13 cellular contexts compared by ENCODE assay signal in the genomic region with DNA sequence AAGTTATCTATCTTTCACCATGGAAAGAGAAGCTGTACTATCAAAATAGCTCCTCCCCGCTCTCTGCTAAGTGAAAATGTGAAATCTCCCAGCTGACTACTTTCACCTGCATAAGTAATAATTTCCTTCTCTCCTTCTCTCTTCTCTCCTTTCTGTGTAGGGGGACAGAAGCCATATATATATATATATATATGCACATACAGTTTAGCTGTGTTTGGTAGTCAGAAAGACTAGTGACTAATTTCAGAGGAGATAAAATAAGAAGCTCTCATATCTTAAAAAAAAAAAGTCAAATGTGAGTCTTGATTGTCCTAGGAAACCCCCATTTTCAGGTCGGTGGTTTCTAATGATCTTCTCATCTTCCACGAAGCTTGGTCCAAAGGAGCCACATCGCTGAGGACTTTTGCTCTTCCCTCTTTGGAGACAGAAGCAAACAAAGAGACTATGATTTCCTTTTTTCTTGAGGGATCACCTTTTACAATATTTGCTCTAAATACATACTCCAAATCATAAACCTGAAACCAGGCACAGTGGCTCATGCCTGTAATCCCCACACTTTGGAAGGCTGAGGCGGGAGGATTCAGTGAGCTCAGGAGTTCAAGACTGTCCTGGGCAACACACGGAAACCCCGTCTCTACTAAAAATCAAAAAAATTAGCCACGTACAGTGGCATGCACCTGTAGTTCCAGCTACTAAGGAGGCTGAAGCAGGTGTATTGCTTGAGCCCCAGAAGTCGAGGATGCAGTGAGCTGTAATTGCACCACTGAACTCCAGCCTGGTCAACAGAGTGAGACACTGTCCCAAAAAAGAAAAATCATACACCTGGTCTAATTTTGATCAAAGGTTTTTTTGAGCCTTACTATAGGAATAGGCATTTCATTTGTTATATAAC. TPM values are rescaled to one million over a fixed set of nuclear protein-coding genes. Genes with fewer than 3 reads are reported as not detected.
A peak's percentile ranks its signal among the peaks of the same experiment; 100 is the strongest.
DNase-seq lines count a peak whose midpoint lies in the region; ATAC-seq, FAIRE-seq and TF ChIP-seq lines count a peak whose summit lies in the region.
"Had no signal": no experiment of that assay in that cellular context is flagged by ENCODE, and none has a peak within 500 bp of the region (broad histone marks: within the 10 kb centered on the region; RNA-seq: fewer than 3 reads in every experiment).

No MANE protein-coding gene starts in this region.

- no peak for ATAC-seq in GM19035 (IDR thresholded peaks at IDR 0.05; ENCODE audit: unreplicated experiment)
- no peak for ATAC-seq in WTC11

- no peak overlapping the region for H3K27ac Mint-ChIP-seq in WTC11

- no peaks in the 10 kb centered on the region for H3K9me3 Mint-ChIP-seq in WTC11

- no peak overlapping the region for H3K4me3 Mint-ChIP-seq in WTC11

- no peaks in the 10 kb centered on the region for H3K9me3 ChIP-seq in BLaER1 treated with 17β-estradiol and CSF1 and Interleukin-3, amounts not matched to agents 10 nM and 100 nM (replicated peaks in 1 of 11)
- H3K9me3 ChIP-seq in OCI-LY3 (ENCODE audit: insufficient read depth, low read length) = no peaks in the 10 kb centered on the region; the same call in 1 of the 2 replicates
- H3K9me3 ChIP-seq in hepatocyte (ENCODE audit: low read depth) = no peaks in the 10 kb centered on the region
- H3K9me3 ChIP-seq in small intestine (ENCODE audit: control insufficient read depth, low read depth) = no peaks in the 10 kb centered on the region
- H3K9me3 ChIP-seq: tibial nerve had no signal

- POLR2A ChIA-PET in WTC11 (lab: Charles Lee) = interaction anchor here (1.0 kb wide), 1 partner anchor 19 kb away, joined by 3 read pairs; no protein-coding TSS in a partner anchor

- peak overlapping the region in 7 of 11 experiments; percentile 0 to 45 (median 32); a peak in 7 of 22 replicates for H3K4me2 ChIP-seq in BLaER1 treated with 17β-estradiol and CSF1 and Interleukin-3, amounts not matched to agents 10 nM and 100 nM
- H3K4me2 ChIP-seq in OCI-LY3 (ENCODE audit: low read length) (peak overlapping the region; percentile 69), hepatocyte (no peak overlapping the region)

- no peak for FAIRE-seq in small intestine (lab: Jason Lieb, UNC)

- 0 out of 2 replicates have a peak overlapping the region, but pooled peaks have one; percentile 76 for H2AFZ ChIP-seq in OCI-LY3 (ENCODE audit: low read depth, low read length)
- H2AFZ ChIP-seq in hepatocyte = no peak overlapping the region

- 83% methylated on average over 9 of the region's 9 CpGs for WGBS in hepatocyte (ENCODE audit: low lambda C conversion rate, missing lambda C conversion rate)
- WGBS in small intestine, 3 donors = 65 to 68% (median 66%) methylated on average over 9 of the region's 9 CpGs

- no peak overlapping the region for H3K27ac ChIP-seq in BLaER1 treated with 17β-estradiol and CSF1 and Interleukin-3, amounts not matched to agents 10 nM and 100 nM
- H3K27ac ChIP-seq in OCI-LY3 (ENCODE audit: low read length) = peak overlapping the region; percentile 12; the same call in 1 of the 2 replicates
- peak overlapping the region; percentile 2 for H3K27ac ChIP-seq in hepatocyte
- H3K27ac ChIP-seq in small intestine (ENCODE audit: low read depth in 1 of 2, low read length in 1 of 2) = no peak overlapping the region

- H4K20me1 ChIP-seq in BLaER1 treated with 17β-estradiol and CSF1 and Interleukin-3, amounts not matched to agents 10 nM and 100 nM = no peaks in the 10 kb centered on the region
- no peaks in the 10 kb centered on the region for H4K20me1 ChIP-seq in OCI-LY3 (ENCODE audit: insufficient read depth, low read length)
- H4K20me1 ChIP-seq in hepatocyte (ENCODE audit: insufficient read depth, poor library complexity, severe bottlenecking) = no peaks in the 10 kb centered on the region

- H3K36me3 ChIP-seq in BLaER1 treated with 17β-estradiol and CSF1 and Interleukin-3, amounts not matched to agents 10 nM and 100 nM = no peaks in the 10 kb centered on the region
- no peaks in the 10 kb centered on the region for H3K36me3 ChIP-seq in OCI-LY3 (replicated peaks; ENCODE audit: low read depth, low read length)
- no peaks in the 10 kb centered on the region for H3K36me3 ChIP-seq in hepatocyte (replicated peaks; ENCODE audit: insufficient read depth, low read depth)
- H3K36me3 ChIP-seq in small intestine (ENCODE audit: control insufficient read depth in 2 of 2, insufficient read depth in 2 of 2, low read length in 2 of 2) = no peaks in the 10 kb centered on the region
- H3K36me3 ChIP-seq: tibial nerve had no signal

- peaks cover 35 to 71% (median 52%) of the 10 kb centered on the region in 10 experiments for H3K4me1 ChIP-seq in BLaER1 treated with 17β-estradiol and CSF1 and Interleukin-3, amounts not matched to agents 10 nM and 100 nM
- peaks cover 44% of the 10 kb centered on the region for H3K4me1 ChIP-seq in OCI-LY3 (ENCODE audit: low read length)
- peaks cover 7% of the 10 kb centered on the region for H3K4me1 ChIP-seq in hepatocyte (ENCODE audit: insufficient read depth)
- H3K4me1 ChIP-seq in small intestine (ENCODE audit: control insufficient read depth in 2 of 2, insufficient read depth in 1 of 2, low read depth in 1 of 2, low read length in 1 of 2) = no peaks in the 10 kb centered on the region

- H3K4me1 Mint-ChIP-seq in WTC11 = peaks cover 6% of the 10 kb centered on the region

- TF ChIP-seq CTCF in OCI-LY3 (IDR thresholded peaks at IDR 0.05; ENCODE audit: low read depth, low read length) (no peak), hepatocyte (IDR thresholded peaks at IDR 0.05; ENCODE audit: poor library complexity) (no peak), WTC11 (IDR thresholded peaks at IDR 0.05) (no peak)

- no peak overlapping the region for H3K4me3 ChIP-seq in BLaER1 treated with 17β-estradiol and CSF1 and Interleukin-3, amounts not matched to agents 10 nM and 100 nM
- H3K4me3 ChIP-seq in GM08714 (ENCODE audit: low read length) (peak overlapping the region; percentile 16; the same call in 1 of the 2 replicates), OCI-LY3 (ENCODE audit: low read length) (peak overlapping the region; percentile 54), hepatocyte (no peak overlapping the region), small intestine (ENCODE audit: low read depth in 1 of 2, low read length in 2 of 2) (no peak overlapping the region)
- H3K4me3 ChIP-seq: tibial nerve had no signal

- DNase-seq in hepatocyte (ENCODE audit: low spot score) = no peak
- no peak for DNase-seq in small intestine
- DNase-seq in WTC11 (ENCODE audit: low spot score) = no peak
- no peak for DNase-seq in NCI-H82 treated with DMSO at 0.1 percent for 48 hours (lab: John Stamatoyannopoulos, UW; ENCODE audit: unreplicated experiment)
- DNase-seq: activated CD8-positive, alpha-beta memory T cell treated with anti-CD3 and anti-CD28 coated beads, Interleukin-2, amount 50 U/mL, for 48 hours; C1 segment of cervical spinal cord; HCEC 1CT; stimulated activated CD4-positive, alpha-beta T cell treated with anti-CD3 and anti-CD28 coated beads, Interleukin-4, amount 100 ng/mL, for 1 hour had no signal

- peaks cover 0 to 5% (median 0%) of the 10 kb centered on the region in 11 experiments; a peak in 2 of 22 replicates for H3K27me3 ChIP-seq in BLaER1 treated with 17β-estradiol and CSF1 and Interleukin-3, amounts not matched to agents 10 nM and 100 nM
- H3K27me3 ChIP-seq in OCI-LY3 (ENCODE audit: low read depth, low read length) = no peaks in the 10 kb centered on the region
- H3K27me3 ChIP-seq in hepatocyte = no peaks in the 10 kb centered on the region
- no peaks in the 10 kb centered on the region for H3K27me3 ChIP-seq in small intestine (ENCODE audit: control insufficient read depth in 2 of 2, insufficient read depth in 2 of 2, low read length in 2 of 2)
- H3K27me3 ChIP-seq: tibial nerve had no signal

- H3K27me3 Mint-ChIP-seq in WTC11 (ENCODE audit: low read depth) = no peaks in the 10 kb centered on the region

- no peak overlapping the region for H3K9ac ChIP-seq in BLaER1 treated with 17β-estradiol and CSF1 and Interleukin-3, amounts not matched to agents 10 nM and 100 nM
- peak overlapping the region; percentile 26 for H3K9ac ChIP-seq in OCI-LY3 (ENCODE audit: low read length)

- CTCF ChIA-PET in WTC11 (lab: Charles Lee) = no interaction called here

- H3K9me2 ChIP-seq in hepatocyte (replicated peaks; ENCODE audit: insufficient read depth) = no peaks in the 10 kb centered on the region

- H3K36me3 Mint-ChIP-seq in WTC11 = no peaks in the 10 kb centered on the region

- H3K79me2 ChIP-seq in OCI-LY3 (ENCODE audit: low read length) (no peaks in the 10 kb centered on the region), hepatocyte (no peaks in the 10 kb centered on the region)

TF ChIP-seq in WTC11, 78 proteins besides CTCF, POLR2A, EP300 and RAD21:
- no peak for TF ChIP-seq ZNF396 (CRISPR knock-in tag; IDR thresholded peaks at IDR 0.05; ENCODE audit: borderline replicate concordance)
- no peak for TF ChIP-seq ZNF219 (CRISPR knock-in tag; IDR thresholded peaks at IDR 0.05; ENCODE audit: borderline replicate concordance)
- TF ChIP-seq, protein P1, sequence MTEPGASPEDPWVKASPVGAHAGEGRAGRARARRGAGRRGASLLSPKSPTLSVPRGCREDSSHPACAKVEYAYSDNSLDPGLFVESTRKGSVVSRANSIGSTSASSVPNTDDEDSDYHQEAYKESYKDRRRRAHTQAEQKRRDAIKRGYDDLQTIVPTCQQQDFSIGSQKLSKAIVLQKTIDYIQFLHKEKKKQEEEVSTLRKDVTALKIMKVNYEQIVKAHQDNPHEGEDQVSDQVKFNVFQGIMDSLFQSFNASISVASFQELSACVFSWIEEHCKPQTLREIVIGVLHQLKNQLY (CRISPR knock-in tag; IDR thresholded peaks at IDR 0.05) = no peak
- TF ChIP-seq, protein P2, sequence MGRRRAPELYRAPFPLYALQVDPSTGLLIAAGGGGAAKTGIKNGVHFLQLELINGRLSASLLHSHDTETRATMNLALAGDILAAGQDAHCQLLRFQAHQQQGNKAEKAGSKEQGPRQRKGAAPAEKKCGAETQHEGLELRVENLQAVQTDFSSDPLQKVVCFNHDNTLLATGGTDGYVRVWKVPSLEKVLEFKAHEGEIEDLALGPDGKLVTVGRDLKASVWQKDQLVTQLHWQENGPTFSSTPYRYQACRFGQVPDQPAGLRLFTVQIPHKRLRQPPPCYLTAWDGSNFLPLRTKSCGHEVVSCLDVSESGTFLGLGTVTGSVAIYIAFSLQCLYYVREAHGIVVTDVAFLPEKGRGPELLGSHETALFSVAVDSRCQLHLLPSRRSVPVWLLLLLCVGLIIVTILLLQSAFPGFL (CRISPR knock-in tag; IDR thresholded peaks at IDR 0.05; ENCODE audit: borderline replicate concordance) = no peak

RNA-seq across cellular contexts. Expression of a gene that starts 30.8 kb away (rescaled TPM):
- 361 and 362 TPM in 2 replicates for total RNA-seq in hepatocyte
- polyA plus RNA-seq in hepatocyte = 132 and 149 TPM in 2 replicates
- polyA plus RNA-seq in small intestine = 100 to 1,000 TPM; 226 to 245 (median 238) TPM
- total RNA-seq in WTC11 (2021) = 319 to 326 TPM (median 321 TPM) in 3 replicates

RNA-seq across cellular contexts. Expression of a gene that starts 45.6 kb away (rescaled TPM):
- 4.6 and 6.8 TPM in 2 replicates for total RNA-seq in hepatocyte
- 11.5 and 15.7 TPM in 2 replicates for polyA plus RNA-seq in hepatocyte
- polyA plus RNA-seq in small intestine = 1 to 10 TPM; 3.2 to 7.4 (median 3.4) TPM
- 12.2 to 13.6 TPM (median 12.6 TPM) in 3 replicates for total RNA-seq in WTC11 (2021)

RNA-seq across cellular contexts. Expression of a gene that starts 46.0 kb away (rescaled TPM):
- total RNA-seq in hepatocyte = 66.1 and 66.4 TPM in 2 replicates
- polyA plus RNA-seq in hepatocyte = 72.9 and 80.3 TPM in 2 replicates
- polyA plus RNA-seq in small intestine = 10 to 100 TPM; 38.8 to 89.9 (median 76.7) TPM
- 62.8 to 66.8 TPM (median 63.7 TPM) in 3 replicates for total RNA-seq in WTC11 (2021)

Comparison
In these comparisons a context has a peak if more than half of its experiments do, and no peak if none do; other contexts are left out.
1. H3K27ac ChIP-seq: peak in OCI-LY3 (single experiment) and hepatocyte (single experiment); none in BLaER1 treated with 17β-estradiol and CSF1 and Interleukin-3, amounts not matched to agents 10 nM and 100 nM (0 of 11) and small intestine (0 of 2).
2. H3K4me3 ChIP-seq: peak in GM08714 (single experiment) and OCI-LY3 (single experiment); none in BLaER1 treated with 17β-estradiol and CSF1 and Interleukin-3, amounts not matched to agents 10 nM and 100 nM (0 of 10), hepatocyte (single experiment) and small intestine (0 of 2).